17 cellular contexts compared by ENCODE assay signal in genomic region chr6:106199331-106199730, GRCh38.
"Had no signal": no experiment of that assay in that cellular context is flagged by ENCODE, and none has a peak within 500 bp of the region (broad histone marks: within the 10 kb centered on the region; RNA-seq: fewer than 3 reads in every experiment).

No MANE protein-coding gene starts in this region.

- H3K79me2 ChIP-seq: parathyroid adenoma had no signal

- H3K27ac Mint-ChIP-seq: activated T-cell treated with anti-CD3 and anti-CD28 coated beads, Interleukin-2, amount 50 U/mL, for 24 hours; brain; stimulated activated naive B cell treated with anti-CD40 and anti-IgM and Interleukin-4, amounts not matched to agents 10 μg/mL and 1 μg/mL and 100 μg/mL, for 72 hours had no signal

- H3K4me1 ChIP-seq: parathyroid adenoma, thyroid gland had no signal

- H3K4me3 Mint-ChIP-seq: activated T-cell treated with anti-CD3 and anti-CD28 coated beads, Interleukin-2, amount 50 U/mL, for 24 hours; brain; central memory CD8-positive, alpha-beta T cell; naive B cell; stimulated activated naive B cell treated with anti-CD40 and anti-IgM and Interleukin-4, amounts not matched to agents 10 μg/mL and 1 μg/mL and 100 μg/mL, for 72 hours; T-cell had no signal

- H3K4me1 Mint-ChIP-seq: brain had no signal

- H3K36me3 ChIP-seq: thyroid gland had no signal

- H3K27me3 Mint-ChIP-seq: activated T-cell treated with anti-CD3 and anti-CD28 coated beads, Interleukin-2, amount 50 U/mL, for 24 hours; brain; central memory CD8-positive, alpha-beta T cell; naive B cell; stimulated activated naive B cell treated with anti-CD40 and anti-IgM and Interleukin-4, amounts not matched to agents 10 μg/mL and 1 μg/mL and 100 μg/mL, for 72 hours; T-cell had no signal

- H3K9me3 Mint-ChIP-seq: activated T-cell treated with anti-CD3 and anti-CD28 coated beads, Interleukin-2, amount 50 U/mL, for 24 hours; brain; central memory CD8-positive, alpha-beta T cell; naive B cell; stimulated activated naive B cell treated with anti-CD40 and anti-IgM and Interleukin-4, amounts not matched to agents 10 μg/mL and 1 μg/mL and 100 μg/mL, for 72 hours; T-cell had no signal

- H3K27ac ChIP-seq: heart left ventricle, parathyroid adenoma, thyroid gland had no signal

- DNase-seq: activated CD4-positive, alpha-beta T cell treated with anti-CD3 and anti-CD28 coated beads, Interleukin-2, amount 50 U/mL, for 48 hours; activated CD4-positive, CD25-positive, alpha-beta regulatory T cell treated with anti-CD3 and anti-CD28 coated beads, Interleukin-2, amount 50 U/mL, for 72 hours; activated naive CD4-positive, alpha-beta T cell treated with anti-CD3 and anti-CD28 coated beads, Interleukin-2, amount 50 U/mL, for 16 hours; activated T-cell treated with anti-CD3 and anti-CD28 coated beads, Interleukin-2, amount 50 U/mL, for 24 hours; cortex of kidney; effector CD8-positive, alpha-beta T cell; heart left ventricle; naive B cell; stimulated activated CD4-positive, alpha-beta T cell treated with anti-CD3 and anti-CD28 coated beads, Interleukin-2, amount 100 ng/mL, for 48 hours; stimulated activated naive B cell treated with anti-CD40 and anti-IgM and Interleukin-4, amounts not matched to agents 10 μg/mL and 1 μg/mL and 100 μg/mL, for 72 hours; T-cell; T1000; thyroid gland had no signal

- H3K27me3 ChIP-seq: heart left ventricle, thyroid gland had no signal

- H2AFZ ChIP-seq: parathyroid adenoma had no signal

- ATAC-seq: heart left ventricle; left lobe of liver; stimulated activated naive B cell treated with anti-CD40 and anti-IgM and Interleukin-4, amounts not matched to agents 10 μg/mL and 1 μg/mL and 100 μg/mL, for 72 hours; T-cell had no signal

- H3K4me3 ChIP-seq: heart left ventricle, thyroid gland had no signal
